ENCODE assay signal across 1 cellular context in the genomic region with DNA sequence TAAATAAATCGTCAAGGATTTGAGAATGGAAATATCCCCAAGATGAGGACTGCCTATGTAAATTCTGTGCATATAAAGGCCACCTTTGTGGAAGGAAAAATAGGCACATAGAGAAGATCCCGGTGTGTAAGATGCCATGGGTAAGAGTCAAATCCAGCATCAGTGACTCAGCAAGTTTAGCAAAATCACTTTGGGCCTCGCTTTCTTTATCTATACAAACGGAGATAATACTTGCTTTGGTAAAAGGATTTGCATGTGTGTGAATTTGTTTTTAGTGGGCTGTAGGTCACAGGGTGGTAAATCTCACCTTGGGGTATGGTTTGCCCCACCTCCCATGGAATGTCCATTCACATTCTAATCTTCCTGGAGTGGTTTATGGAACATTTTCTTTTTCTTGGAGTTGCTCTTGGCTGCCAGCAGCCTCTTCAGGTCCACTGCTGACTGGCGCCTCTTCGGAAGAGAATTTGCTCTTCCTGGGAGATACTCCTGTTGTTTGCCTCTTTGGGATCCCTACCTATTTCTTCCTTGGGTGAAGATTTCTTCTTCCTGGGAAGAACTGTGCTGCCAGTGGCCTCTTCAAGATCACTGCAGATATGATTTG.
TF ChIP-seq lines count a peak whose summit lies in the region.

No MANE protein-coding gene starts in this region.

TF ChIP-seq in GM23338, 12 proteins besides CTCF, POLR2A, EP300 and RAD21 (continued from another document):
- TF ChIP-seq, protein P1, sequence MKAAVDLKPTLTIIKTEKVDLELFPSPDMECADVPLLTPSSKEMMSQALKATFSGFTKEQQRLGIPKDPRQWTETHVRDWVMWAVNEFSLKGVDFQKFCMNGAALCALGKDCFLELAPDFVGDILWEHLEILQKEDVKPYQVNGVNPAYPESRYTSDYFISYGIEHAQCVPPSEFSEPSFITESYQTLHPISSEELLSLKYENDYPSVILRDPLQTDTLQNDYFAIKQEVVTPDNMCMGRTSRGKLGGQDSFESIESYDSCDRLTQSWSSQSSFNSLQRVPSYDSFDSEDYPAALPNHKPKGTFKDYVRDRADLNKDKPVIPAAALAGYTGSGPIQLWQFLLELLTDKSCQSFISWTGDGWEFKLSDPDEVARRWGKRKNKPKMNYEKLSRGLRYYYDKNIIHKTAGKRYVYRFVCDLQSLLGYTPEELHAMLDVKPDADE (IDR thresholded peaks at IDR 0.05), result no peak
TF ChIP-seq in GM23338: peak in this region for 0.
